Comparison of ENCODE assay signal across 20 cellular contexts in the genomic region with DNA sequence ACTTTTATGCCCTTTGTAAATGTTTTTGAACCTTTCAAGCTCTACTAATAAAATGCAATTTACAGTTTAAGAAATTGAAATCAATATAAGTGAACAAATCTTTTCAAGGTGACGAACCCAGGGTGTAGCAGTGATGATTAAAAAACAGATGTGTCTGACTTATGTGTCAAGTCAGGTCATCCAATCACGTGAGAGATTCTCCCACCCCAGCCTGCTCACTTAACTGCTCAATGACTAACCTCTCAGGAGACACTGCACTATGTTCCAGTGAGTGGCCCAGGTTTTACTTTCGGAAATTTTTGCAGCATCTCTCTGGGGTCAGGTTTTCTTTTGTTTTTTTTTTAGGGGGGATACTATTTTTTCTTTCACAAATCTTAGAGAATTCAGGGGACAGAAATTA.
DNase-seq lines count a peak whose midpoint lies in the region; ATAC-seq and TF ChIP-seq lines count a peak whose summit lies in the region.
"Had no signal": no experiment of that assay in that cellular context is flagged by ENCODE, and none has a peak within 500 bp of the region (broad histone marks: within the 10 kb centered on the region; RNA-seq: fewer than 3 reads in every experiment).

No MANE protein-coding gene starts in this region.

- TF ChIP-seq CTCF in CD4-positive, alpha-beta T cell (IDR thresholded peaks at IDR 0.05), result no peak
- TF ChIP-seq CTCF in suprapubic skin (IDR thresholded peaks at IDR 0.05), result no peak

- H3K36me3 Mint-ChIP-seq in activated CD4-positive, alpha-beta T cell treated with anti-CD3 and anti-CD28 coated beads for 36 hours (ENCODE audit: low read depth), result peaks cover 46% of the 10 kb centered on the region
- H3K36me3 Mint-ChIP-seq in CD4-positive, alpha-beta T cell (ENCODE audit: low read depth), result peaks cover 64% of the 10 kb centered on the region
- peaks cover 11 to 14% of the 10 kb centered on the region in 2 donors for H3K36me3 Mint-ChIP-seq in activated T-cell treated with anti-CD3 and anti-CD28 coated beads, Interleukin-2, amount 50 U/mL, for 72 hours (ENCODE audit: insufficient read depth in 2 of 2)

- ATAC-seq in activated CD4-positive, alpha-beta T cell treated with anti-CD3 and anti-CD28 coated beads for 36 hours, result peak; percentile 24
- ATAC-seq in CD4-positive, alpha-beta T cell (ENCODE audit: poor library complexity), result no peak
- ATAC-seq in activated T-cell treated with anti-CD3 and anti-CD28 coated beads, Interleukin-2, amount 50 U/mL, for 72 hours (replicated peaks in 1 of 2), result peak; percentile 55 to 66
- ATAC-seq: left lung, Right ventricle myocardium inferior had no signal

- H3K4me1 Mint-ChIP-seq in activated CD4-positive, alpha-beta T cell treated with anti-CD3 and anti-CD28 coated beads for 36 hours, result peaks cover 24% of the 10 kb centered on the region
- peaks cover 42% of the 10 kb centered on the region for H3K4me1 Mint-ChIP-seq in CD4-positive, alpha-beta T cell (ENCODE audit: low read depth)
- H3K4me1 Mint-ChIP-seq in activated T-cell treated with anti-CD3 and anti-CD28 coated beads, Interleukin-2, amount 50 U/mL, for 72 hours (ENCODE audit: low read depth), result peaks cover 17% of the 10 kb centered on the region

- H3K9me3 Mint-ChIP-seq in activated CD4-positive, alpha-beta T cell treated with anti-CD3 and anti-CD28 coated beads for 36 hours (ENCODE audit: low read depth), result peaks cover 3% of the 10 kb centered on the region
- H3K9me3 Mint-ChIP-seq in CD4-positive, alpha-beta T cell, result no peaks in the 10 kb centered on the region
- H3K9me3 Mint-ChIP-seq in activated T-cell treated with anti-CD3 and anti-CD28 coated beads, Interleukin-2, amount 50 U/mL, for 72 hours, result peaks cover 0 to 6% of the 10 kb centered on the region in 2 donors

- H3K27ac Mint-ChIP-seq in activated CD4-positive, alpha-beta T cell treated with anti-CD3 and anti-CD28 coated beads for 36 hours, result peak overlapping the region; percentile 55
- peak overlapping the region; percentile 71 for H3K27ac Mint-ChIP-seq in CD4-positive, alpha-beta T cell
- no peak overlapping the region for H3K27ac Mint-ChIP-seq in activated T-cell treated with anti-CD3 and anti-CD28 coated beads, Interleukin-2, amount 50 U/mL, for 72 hours
- H3K27ac Mint-ChIP-seq: activated T-helper 2 cell treated with anti-CD3 and anti-CD28 coated beads, Interferon-gamma antibody, Interleukin-2, Interleukin-4, amounts not matched to agents 10 μg/mL and 5 μg/mL and 100 μg/mL, durations not matched to agents 14 hours and 24 hours and 36 hours had no signal

- WGBS in suprapubic skin, result 68% methylated on average over 3 of the region's 3 CpGs

- H3K36me3 ChIP-seq in suprapubic skin, result no peaks in the 10 kb centered on the region
- H3K36me3 ChIP-seq: cardiac muscle cell had no signal

- TF ChIP-seq EP300 in suprapubic skin (IDR thresholded peaks at IDR 0.05), result no peak

- H3K27ac ChIP-seq in CD4-positive, alpha-beta T cell (ENCODE audit: low read depth, low read length), result no peak overlapping the region
- no peak overlapping the region for H3K27ac ChIP-seq in suprapubic skin
- H3K27ac ChIP-seq: cardiac muscle cell, KMS-11, left lung had no signal

- no peak overlapping the region for H3K4me3 Mint-ChIP-seq in activated CD4-positive, alpha-beta T cell treated with anti-CD3 and anti-CD28 coated beads for 36 hours
- no peak overlapping the region for H3K4me3 Mint-ChIP-seq in CD4-positive, alpha-beta T cell
- peak overlapping the region in 1 of 2 donors; percentile 65 for H3K4me3 Mint-ChIP-seq in activated T-cell treated with anti-CD3 and anti-CD28 coated beads, Interleukin-2, amount 50 U/mL, for 72 hours

- no peaks in the 10 kb centered on the region for H3K4me1 ChIP-seq in suprapubic skin

- POLR2A ChIA-PET in activated CD4-positive, alpha-beta T cell treated with anti-CD3 and anti-CD28 coated beads for 36 hours (lab: Charles Lee), result no interaction called here
- POLR2A ChIA-PET in CD4-positive, alpha-beta T cell (lab: Charles Lee), result interaction anchor here (2.2 kb wide), 1 partner anchor 14 kb away, joined by 11 read pairs; no protein-coding TSS in a partner anchor

- H3K4me3 ChIP-seq in suprapubic skin, result no peak overlapping the region
- H3K4me3 ChIP-seq: cardiac muscle cell, left lung had no signal

- no peaks in the 10 kb centered on the region for H3K27me3 ChIP-seq in CD4-positive, alpha-beta T cell (ENCODE audit: control insufficient read depth, insufficient read depth, low read length)
- H3K27me3 ChIP-seq in suprapubic skin, result no peaks in the 10 kb centered on the region
- H3K27me3 ChIP-seq: cardiac muscle cell, left lung had no signal

- no peaks in the 10 kb centered on the region for H3K27me3 Mint-ChIP-seq in activated CD4-positive, alpha-beta T cell treated with anti-CD3 and anti-CD28 coated beads for 36 hours
- H3K27me3 Mint-ChIP-seq in CD4-positive, alpha-beta T cell, result no peaks in the 10 kb centered on the region
- no peaks in the 10 kb centered on the region for H3K27me3 Mint-ChIP-seq in activated T-cell treated with anti-CD3 and anti-CD28 coated beads, Interleukin-2, amount 50 U/mL, for 72 hours (ENCODE audit: low read depth)

- peaks cover 18% of the 10 kb centered on the region for H3K9me3 ChIP-seq in CD4-positive, alpha-beta T cell (ENCODE audit: control insufficient read depth, low read length)
- H3K9me3 ChIP-seq in suprapubic skin, result peaks cover 25% of the 10 kb centered on the region

- intact Hi-C loops in activated CD4-positive, alpha-beta T cell treated with anti-CD3 and anti-CD28 coated beads for 36 hours (cut with DNase I, micrococcal nuclease), result loop anchor here (5.0 to 10.0 kb wide), 4 partner anchors 201 to 1749 kb away; partner anchors contain the start of genes ZNF100 (in 1 of the 2), ZNF492 (in 1 of the 2) and ZNF708 (in 1 of the 2)
- intact Hi-C loops in CD4-positive, alpha-beta T cell (cut with DNase I, micrococcal nuclease), result loop anchor here in 1 of 2 experiments (5.0 kb wide), 1 partner anchor 59 kb away; the partner anchor contains the start of gene ZNF429

- CTCF ChIA-PET in activated CD4-positive, alpha-beta T cell treated with anti-CD3 and anti-CD28 coated beads for 36 hours (lab: Charles Lee), result no interaction called here
- CTCF ChIA-PET in CD4-positive, alpha-beta T cell (lab: Charles Lee), result no interaction called here

- no peak for TF ChIP-seq POLR2A in suprapubic skin (IDR thresholded peaks at IDR 0.05)

- peak; percentile 47 for DNase-seq in activated CD4-positive, alpha-beta T cell treated with anti-CD3 and anti-CD28 coated beads for 36 hours
- DNase-seq in activated CD4-positive, alpha-beta T cell treated with anti-CD3 and anti-CD28 coated beads, Interleukin-2, amount 50 U/mL, for 1 hour, result no peak
- no peak for DNase-seq in CD4-positive, alpha-beta T cell
- DNase-seq in activated T-cell treated with anti-CD3 and anti-CD28 coated beads, Interleukin-2, amount 50 U/mL, for 72 hours, result peak; percentile 16 to 55
- DNase-seq in kidney tubule cell (ENCODE audit: low spot score) (peak; percentile 79), NCI-H1105 treated with DMSO at 0.1 percent for 48 hours (lab: John Stamatoyannopoulos, UW) (no peak), cerebellum (ENCODE audit: low spot score) (no peak), suprapubic skin (ENCODE audit: low spot score in 2 of 2) (no peak)
- DNase-seq: activated CD4-positive, alpha-beta T cell treated with anti-CD3 and anti-CD28 coated beads, Interleukin-2, amount 50 U/mL, for 4 hours; erythroblast; H7; left lung; NCI-H1092 treated with DMSO at 0.1 percent for 48 hours; NCI-H2107; NCI-H510A treated with DMSO at 0.1 percent for 48 hours; stimulated activated naive CD4-positive, alpha-beta T cell treated with Interleukin-2 at 50 U/mL for 16 hours had no signal

Comparison
In these comparisons a context has a peak if more than half of its experiments do, and no peak if none do; other contexts are left out.
1. DNase-seq: peak in activated CD4-positive, alpha-beta T cell treated with anti-CD3 and anti-CD28 coated beads for 36 hours (single experiment), activated T-cell treated with anti-CD3 and anti-CD28 coated beads, Interleukin-2, amount 50 U/mL, for 72 hours (2 of 2) and kidney tubule cell (single experiment); none in activated CD4-positive, alpha-beta T cell treated with anti-CD3 and anti-CD28 coated beads, Interleukin-2, amount 50 U/mL, for 1 hour (single experiment), CD4-positive, alpha-beta T cell (0 of 10), NCI-H1105 treated with DMSO at 0.1 percent for 48 hours (single experiment), cerebellum (single experiment) and suprapubic skin (0 of 2).